Comparison of ENCODE assay signal across 9 cellular contexts in the genomic region with DNA sequence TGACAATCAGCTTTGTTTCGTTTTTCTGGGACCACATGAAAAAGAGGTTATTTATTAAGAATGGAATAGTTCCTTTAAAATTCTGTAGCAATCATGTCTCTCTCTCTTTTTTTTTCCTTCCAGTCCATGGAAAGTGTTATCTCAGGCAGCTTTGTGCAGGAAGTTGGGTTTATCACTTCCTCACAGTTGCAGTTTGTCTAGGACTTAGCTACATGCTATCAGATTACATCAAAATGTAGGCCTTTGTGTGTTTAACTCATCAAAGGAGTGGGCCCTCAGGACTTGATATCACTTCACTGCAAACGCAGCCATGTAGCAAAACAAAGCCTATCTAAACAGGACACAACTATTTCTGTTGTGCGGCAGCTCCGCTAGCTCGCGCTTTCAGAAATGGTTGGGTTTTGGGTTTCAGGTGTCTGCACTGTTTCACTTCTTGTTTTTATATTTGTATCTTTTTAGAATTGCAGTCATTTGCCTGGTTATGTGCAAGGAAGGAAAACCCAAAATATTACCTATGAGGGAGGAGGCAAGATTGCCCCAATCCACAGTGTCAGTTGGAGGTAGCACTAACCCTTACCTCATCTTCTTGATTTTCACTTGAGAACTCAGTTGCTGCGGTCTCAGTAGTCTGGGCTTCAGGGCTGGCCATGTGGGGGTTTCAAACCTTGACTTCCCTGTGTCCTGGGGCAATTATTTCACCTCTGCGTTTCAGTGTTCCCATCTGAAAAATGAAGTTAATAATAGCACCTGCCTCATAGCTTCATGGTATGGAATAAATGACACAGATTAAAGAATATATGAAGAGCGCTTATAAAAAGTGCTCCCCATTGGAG.
A peak's percentile ranks its signal among the peaks of the same experiment; 100 is the strongest.
DNase-seq lines count a peak whose midpoint lies in the region; ATAC-seq and TF ChIP-seq lines count a peak whose summit lies in the region.
"Had no signal": no experiment of that assay in that cellular context is flagged by ENCODE, and none has a peak within 500 bp of the region (broad histone marks: within the 10 kb centered on the region; RNA-seq: fewer than 3 reads in every experiment).

No MANE protein-coding gene starts in this region.

- no peaks in the 10 kb centered on the region for H4K20me1 ChIP-seq in mammary epithelial cell (ENCODE audit: insufficient read depth, low read length)
- H4K20me1 ChIP-seq in neural progenitor cell (ENCODE audit: low read depth): no peaks in the 10 kb centered on the region

- H3K27ac ChIP-seq in mammary epithelial cell (ENCODE audit: insufficient read depth, low read depth, low read length): no peak overlapping the region
- no peak overlapping the region for H3K27ac ChIP-seq in neural progenitor cell

- BruUV-seq in mammary epithelial cell (replicated peaks; lab: Mats Ljungman, UMichigan): no TSS peak

- no peak overlapping the region for H3K4me3 Mint-ChIP-seq in neural progenitor cell
- H3K4me3 Mint-ChIP-seq in activated T-helper 17 cell treated with anti-CD3 and anti-CD28 coated beads, Interleukin-2, amount 50 U/mL, for 72 hours: no peak overlapping the region
- H3K4me3 Mint-ChIP-seq: T-cell had no signal

- H3K36me3 ChIP-seq in mammary epithelial cell (ENCODE audit: insufficient read depth, low read length): no peaks in the 10 kb centered on the region
- no peaks in the 10 kb centered on the region for H3K36me3 ChIP-seq in neural progenitor cell

- H3K4me1 Mint-ChIP-seq in neural progenitor cell: peaks cover 18% of the 10 kb centered on the region
- H3K4me1 Mint-ChIP-seq in activated T-helper 17 cell treated with anti-CD3 and anti-CD28 coated beads, Interleukin-2, amount 50 U/mL, for 72 hours: no peaks in the 10 kb centered on the region

- CTCF ChIA-PET in mammary epithelial cell (lab: Charles Lee; ENCODE audit: low non-redundant PET): no interaction called here

- DNase-seq in GM13977 (ENCODE audit: low spot score) (peak; percentile 67), HUDEP-2 (lab: John Stamatoyannopoulos, UW; ENCODE audit: unreplicated experiment in 76 of 76) (peak in 73 of 76 experiments; percentile 19 to 93 (median 66)), mammary epithelial cell (no peak), neural progenitor cell (ENCODE audit: low spot score) (no peak)
- DNase-seq in stimulated activated naive CD4-positive, alpha-beta T cell treated with Interleukin-2 at 50 U/mL for 16 hours (lab: John Stamatoyannopoulos, UW): no peak
- no peak for DNase-seq in activated naive CD4-positive, alpha-beta T cell (lab: John Stamatoyannopoulos, UW)

- peaks cover 2% of the 10 kb centered on the region for H3F3A ChIP-seq in neural progenitor cell (ENCODE audit: low read depth)

- H3K9ac ChIP-seq in mammary epithelial cell (ENCODE audit: insufficient read depth, low read length) (no peak overlapping the region), neural progenitor cell (no peak overlapping the region)

- no peaks in the 10 kb centered on the region for H3K36me3 Mint-ChIP-seq in neural progenitor cell
- no peaks in the 10 kb centered on the region for H3K36me3 Mint-ChIP-seq in activated T-helper 17 cell treated with anti-CD3 and anti-CD28 coated beads, Interleukin-2, amount 50 U/mL, for 72 hours (ENCODE audit: low read depth)
- H3K36me3 Mint-ChIP-seq: T-cell had no signal

- H2AFZ ChIP-seq in mammary epithelial cell (ENCODE audit: low read depth, low read length) (peak overlapping the region; percentile 18), neural progenitor cell (replicated peaks) (peak overlapping the region; percentile 36)

- H3K9me3 ChIP-seq in mammary epithelial cell (replicated peaks; ENCODE audit: insufficient read depth, low read length) (no peaks in the 10 kb centered on the region), neural progenitor cell (ENCODE audit: low read depth) (no peaks in the 10 kb centered on the region)

- ATAC-seq in GM21576 (IDR thresholded peaks at IDR 0.05; ENCODE audit: unreplicated experiment): peak; percentile 81
- ATAC-seq in activated T-helper 17 cell treated with anti-CD3 and anti-CD28 coated beads, Interleukin-2, amount 50 U/mL, for 72 hours (replicated peaks): no peak

- H3K4me2 ChIP-seq in mammary epithelial cell (ENCODE audit: insufficient read depth, low read depth, low read length) (no peak overlapping the region), neural progenitor cell (no peak overlapping the region)

- H3K27me3 ChIP-seq in mammary epithelial cell (ENCODE audit: insufficient read depth, low read length) (no peaks in the 10 kb centered on the region), neural progenitor cell (no peaks in the 10 kb centered on the region)

- H3K27ac Mint-ChIP-seq in neural progenitor cell: no peak overlapping the region
- H3K27ac Mint-ChIP-seq in activated T-helper 17 cell treated with anti-CD3 and anti-CD28 coated beads, Interleukin-2, amount 50 U/mL, for 72 hours: no peak overlapping the region
- H3K27ac Mint-ChIP-seq: T-cell had no signal

- no peaks in the 10 kb centered on the region for H3K9me3 Mint-ChIP-seq in neural progenitor cell
- H3K9me3 Mint-ChIP-seq in activated T-helper 17 cell treated with anti-CD3 and anti-CD28 coated beads, Interleukin-2, amount 50 U/mL, for 72 hours: no peaks in the 10 kb centered on the region
- H3K9me3 Mint-ChIP-seq: T-cell had no signal

- 75% methylated on average over 8 of the region's 9 CpGs for WGBS in mammary epithelial cell (ENCODE audit: low coverage, missing lambda C conversion rate)

- TF ChIP-seq CTCF in GM13977 (IDR thresholded peaks at IDR 0.05; ENCODE audit: extremely low read depth, insufficient read depth, missing control alignments) (no peak), mammary epithelial cell (conservative IDR thresholded peaks at IDR 0.05 in 1 of 2, IDR thresholded peaks at IDR 0.05 in 1 of 2; ENCODE audit: extremely low read depth in 1 of 2, insufficient read depth in 1 of 2, low read depth in 1 of 2, low read length in 2 of 2) (no peak), neural progenitor cell (IDR thresholded peaks at IDR 0.05) (no peak)

- H3K79me2 ChIP-seq in mammary epithelial cell (ENCODE audit: insufficient read depth, low read length) (no peaks in the 10 kb centered on the region), neural progenitor cell (ENCODE audit: low read depth) (no peaks in the 10 kb centered on the region)

- dilution Hi-C loops in mammary epithelial cell (cut with HindIII; ENCODE audit: low sequenced_read_pairs): no loop called here

- in situ Hi-C loops in GM13977 (cut with MboI; ENCODE audit: low pct_unique_long_range_greater_than_20kb, low sequenced_read_pairs, unreplicated experiment): no loop called here
- in situ Hi-C loops in mammary epithelial cell (cut with MboI; ENCODE audit: low sequenced_read_pairs in 2 of 2): no loop called here

- peaks cover 3% of the 10 kb centered on the region for H3K27me3 Mint-ChIP-seq in neural progenitor cell (ENCODE audit: insufficient read depth, low read depth)
- no peaks in the 10 kb centered on the region for H3K27me3 Mint-ChIP-seq in activated T-helper 17 cell treated with anti-CD3 and anti-CD28 coated beads, Interleukin-2, amount 50 U/mL, for 72 hours
- H3K27me3 Mint-ChIP-seq: T-cell had no signal

- no peak overlapping the region for H3K4me3 ChIP-seq in mammary epithelial cell (replicated peaks in 1 of 3; ENCODE audit: insufficient read depth in 1 of 3, low read depth in 2 of 3, low read length in 3 of 3)
- no peak overlapping the region for H3K4me3 ChIP-seq in neural progenitor cell

- H3K4me1 ChIP-seq in mammary epithelial cell (ENCODE audit: insufficient read depth, low read length): no peaks in the 10 kb centered on the region
- H3K4me1 ChIP-seq in neural progenitor cell: peaks cover 15% of the 10 kb centered on the region

- intact Hi-C loops in mammary epithelial cell (cut with micrococcal nuclease): no loop called here

Comparison
In these comparisons a context has a peak if more than half of its experiments do, and no peak if none do; other contexts are left out.
1. DNase-seq: peak in GM13977 (single experiment) and HUDEP-2 (73 of 76); none in mammary epithelial cell (single experiment), neural progenitor cell (single experiment), stimulated activated naive CD4-positive, alpha-beta T cell treated with Interleukin-2 at 50 U/mL for 16 hours (single experiment) and activated naive CD4-positive, alpha-beta T cell (0 of 4).